Comparison of ENCODE assay signal across 1 cellular context in genomic region chr14:22549981-22550670, GRCh38.
TF ChIP-seq lines count a peak whose summit lies in the region.

No MANE protein-coding gene starts in this region.

TF ChIP-seq in SK-N-SH, 30 proteins besides CTCF, POLR2A, EP300 and RAD21 (continued from another document):
- TF ChIP-seq ZBTB33 (IDR thresholded peaks at IDR 0.05; ENCODE audit: borderline replicate concordance, low read depth) (no peak), FOXM1 (IDR thresholded peaks at IDR 0.05; ENCODE audit: low read depth) (no peak), TCF12 (IDR thresholded peaks at IDR 0.05) (peak; percentile 61; the same call in 1 of the 2 replicates), SMC3 (IDR thresholded peaks at IDR 0.05; ENCODE audit: low read depth, low read length) (no peak), ELF1 (IDR thresholded peaks at IDR 0.05) (no peak), MXI1 (IDR thresholded peaks at IDR 0.05; ENCODE audit: low read depth, low read length) (no peak), FOXJ3 (CRISPR knock-in tag; IDR thresholded peaks at IDR 0.05) (no peak), RXRA (IDR thresholded peaks at IDR 0.05; ENCODE audit: borderline replicate concordance, low read depth) (no peak), MEF2A (IDR thresholded peaks at IDR 0.05; ENCODE audit: borderline replicate concordance, low read depth) (no peak), TAF1 (IDR thresholded peaks at IDR 0.05; ENCODE audit: borderline replicate concordance, low read depth, low read length) (no peak)
- TF ChIP-seq, protein P1, sequence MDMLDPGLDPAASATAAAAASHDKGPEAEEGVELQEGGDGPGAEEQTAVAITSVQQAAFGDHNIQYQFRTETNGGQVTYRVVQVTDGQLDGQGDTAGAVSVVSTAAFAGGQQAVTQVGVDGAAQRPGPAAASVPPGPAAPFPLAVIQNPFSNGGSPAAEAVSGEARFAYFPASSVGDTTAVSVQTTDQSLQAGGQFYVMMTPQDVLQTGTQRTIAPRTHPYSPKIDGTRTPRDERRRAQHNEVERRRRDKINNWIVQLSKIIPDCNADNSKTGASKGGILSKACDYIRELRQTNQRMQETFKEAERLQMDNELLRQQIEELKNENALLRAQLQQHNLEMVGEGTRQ (IDR thresholded peaks at IDR 0.05; ENCODE audit: borderline replicate concordance, low read depth, low read length): no peak
- TF ChIP-seq, protein P2, sequence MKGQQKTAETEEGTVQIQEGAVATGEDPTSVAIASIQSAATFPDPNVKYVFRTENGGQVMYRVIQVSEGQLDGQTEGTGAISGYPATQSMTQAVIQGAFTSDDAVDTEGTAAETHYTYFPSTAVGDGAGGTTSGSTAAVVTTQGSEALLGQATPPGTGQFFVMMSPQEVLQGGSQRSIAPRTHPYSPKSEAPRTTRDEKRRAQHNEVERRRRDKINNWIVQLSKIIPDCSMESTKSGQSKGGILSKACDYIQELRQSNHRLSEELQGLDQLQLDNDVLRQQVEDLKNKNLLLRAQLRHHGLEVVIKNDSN (IDR thresholded peaks at IDR 0.05; ENCODE audit: borderline replicate concordance, low read depth): no peak
